In the genomic region with DNA sequence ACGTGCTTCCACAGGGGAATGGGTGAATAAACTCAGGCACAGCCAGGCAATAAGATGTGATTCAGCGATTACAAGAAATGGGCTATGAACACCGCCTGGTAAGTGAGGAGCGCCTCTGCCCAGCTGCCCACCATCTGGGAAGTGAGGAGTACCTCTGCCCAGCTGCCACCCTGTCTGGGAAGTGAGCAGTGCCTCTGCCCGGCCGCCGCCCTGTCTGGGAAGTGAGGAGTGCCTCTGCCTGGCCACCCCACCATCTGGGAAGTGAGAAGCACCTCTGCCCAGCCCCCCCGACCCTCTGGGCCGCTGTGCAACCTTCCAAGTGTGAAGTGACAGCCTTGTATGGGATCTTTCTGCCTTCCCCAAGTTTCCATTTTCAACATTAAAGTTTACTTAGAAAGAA, we compare ENCODE assay signal across 14 cellular contexts.
A peak's percentile ranks its signal among the peaks of the same experiment; 100 is the strongest.
DNase-seq lines count a peak whose midpoint lies in the region; ATAC-seq and TF ChIP-seq lines count a peak whose summit lies in the region.
"Had no signal": no experiment of that assay in that cellular context is flagged by ENCODE, and none has a peak within 500 bp of the region (broad histone marks: within the 10 kb centered on the region; RNA-seq: fewer than 3 reads in every experiment).

No MANE protein-coding gene starts in this region.

- TF ChIP-seq CTCF in foreskin fibroblast (IDR thresholded peaks at IDR 0.05; ENCODE audit: low read depth, low read length) = no peak

- peak; percentile 4 for DNase-seq in activated T-cell treated with anti-CD3 and anti-CD28 coated beads, Interleukin-2, amount 50 U/mL, for 1 hour
- DNase-seq in activated T-cell treated with anti-CD3 and anti-CD28 coated beads, Interleukin-2, amount 50 U/mL, for 72 hours = no peak
- peak; percentile 5 to 29 for DNase-seq in foreskin fibroblast
- peak; percentile 60 for DNase-seq in posterior vena cava (ENCODE audit: low spot score)
- DNase-seq in ecto neural progenitor cell (ENCODE audit: low spot score) = no peak
- DNase-seq in NCI-H1436 (lab: John Stamatoyannopoulos, UW) = no peak
- DNase-seq in COR-L47 (lab: John Stamatoyannopoulos, UW) = no peak
- DNase-seq: ACHN; BE2C; CD4-positive, alpha-beta memory T cell; DMS53; GM23248; IMR-90 had no signal

- H3K36me3 Mint-ChIP-seq in activated T-cell treated with anti-CD3 and anti-CD28 coated beads, Interleukin-2, amount 50 U/mL, for 72 hours (ENCODE audit: insufficient read depth in 2 of 2) = peaks cover 0 to 3% of the 10 kb centered on the region in 2 donors
- H3K36me3 Mint-ChIP-seq: CD4-positive, alpha-beta memory T cell had no signal

- no peak overlapping the region for H3K4me3 Mint-ChIP-seq in activated T-cell treated with anti-CD3 and anti-CD28 coated beads, Interleukin-2, amount 50 U/mL, for 72 hours
- H3K4me3 Mint-ChIP-seq: CD4-positive, alpha-beta memory T cell had no signal

- no peak overlapping the region for H3K4me3 ChIP-seq in foreskin fibroblast (ENCODE audit: low read depth in 1 of 2, low read length in 2 of 2)
- H3K4me3 ChIP-seq: GM23248 had no signal

- peaks cover 0 to 2% of the 10 kb centered on the region in 2 donors for H3K9me3 Mint-ChIP-seq in activated T-cell treated with anti-CD3 and anti-CD28 coated beads, Interleukin-2, amount 50 U/mL, for 72 hours

- H3K4me1 Mint-ChIP-seq in activated T-cell treated with anti-CD3 and anti-CD28 coated beads, Interleukin-2, amount 50 U/mL, for 72 hours (ENCODE audit: low read depth) = no peaks in the 10 kb centered on the region

- no peak for ATAC-seq in activated T-cell treated with anti-CD3 and anti-CD28 coated beads, Interleukin-2, amount 50 U/mL, for 72 hours (replicated peaks in 1 of 2)
- ATAC-seq: HCT116 had no signal

- H3K27me3 Mint-ChIP-seq in activated T-cell treated with anti-CD3 and anti-CD28 coated beads, Interleukin-2, amount 50 U/mL, for 72 hours (ENCODE audit: low read depth) = no peaks in the 10 kb centered on the region

- H3K27ac Mint-ChIP-seq in activated T-cell treated with anti-CD3 and anti-CD28 coated beads, Interleukin-2, amount 50 U/mL, for 72 hours = no peak overlapping the region

- intact Hi-C loops in posterior vena cava (cut with DNase I) = loop anchor here (5.0 kb wide), 1 partner anchor 547 kb away; no protein-coding TSS in a partner anchor

Comparison
In these comparisons a context has a peak if more than half of its experiments do, and no peak if none do; other contexts are left out.
1. DNase-seq: peak in activated T-cell treated with anti-CD3 and anti-CD28 coated beads, Interleukin-2, amount 50 U/mL, for 1 hour (single experiment), foreskin fibroblast (2 of 2) and posterior vena cava (single experiment); none in activated T-cell treated with anti-CD3 and anti-CD28 coated beads, Interleukin-2, amount 50 U/mL, for 72 hours (0 of 2), ecto neural progenitor cell (single experiment), NCI-H1436 (single experiment) and COR-L47 (single experiment).